ENCODE assay signal across 20 cellular contexts in the genomic region with DNA sequence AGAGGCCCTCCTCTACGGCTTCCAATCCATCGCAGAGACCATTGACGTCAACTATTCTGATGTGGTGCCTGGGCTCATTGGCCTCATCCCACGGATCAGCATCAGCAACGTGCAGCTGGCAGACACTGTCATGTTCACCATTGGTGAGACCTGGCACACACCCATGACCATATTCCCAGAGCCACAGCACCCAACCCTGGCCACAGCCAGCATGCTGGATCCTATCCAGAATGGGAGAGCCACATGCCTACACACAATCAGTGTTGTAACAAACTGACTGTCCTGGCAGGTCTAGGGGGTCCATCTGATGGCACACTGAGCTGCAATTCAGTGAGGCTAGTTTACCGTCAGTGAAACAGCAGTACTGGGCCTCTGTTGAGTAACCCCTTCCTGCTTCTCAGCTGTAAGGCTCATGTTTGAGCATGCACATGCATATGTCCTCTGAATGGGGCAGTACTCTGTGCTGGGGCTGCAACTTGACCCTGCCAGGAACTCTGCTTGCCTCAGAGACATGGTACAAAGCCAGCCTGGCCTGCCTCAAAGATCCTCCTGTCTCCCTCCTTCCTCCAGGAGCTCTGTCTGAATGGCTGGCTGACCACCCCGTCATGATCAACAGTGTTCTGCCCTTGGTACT. TPM values are rescaled to one million over a fixed set of nuclear protein-coding genes. Genes with fewer than 3 reads are reported as not detected.
"Had no signal": no experiment of that assay in that cellular context is flagged by ENCODE, and none has a peak within 500 bp of the region (broad histone marks: within the 10 kb centered on the region; RNA-seq: fewer than 3 reads in every experiment).

No MANE protein-coding gene starts in this region.

- H3K27me3 ChIP-seq: right lobe of liver, suprapubic skin, transverse colon, uterus had no signal

- H2AFZ ChIP-seq: parathyroid adenoma had no signal

- H3K36me3 ChIP-seq: uterus had no signal

- H3K9me3 ChIP-seq: left ventricle myocardium inferior, right lobe of liver, suprapubic skin, transverse colon, uterus had no signal

- H3K4me1 ChIP-seq: right lobe of liver, suprapubic skin, transverse colon, uterus had no signal

- H3K27ac ChIP-seq: left ventricle myocardium inferior, parathyroid adenoma, right lobe of liver, skin epidermis, suprapubic skin, transverse colon, uterus had no signal

- ATAC-seq: effector memory CD8-positive, alpha-beta T cell; natural killer cell; right lobe of liver; stimulated activated naive CD8-positive, alpha-beta T cell treated with anti-CD3 and anti-CD28 coated beads, Interleukin-15, amount 100 ng/mL, for 72 hours had no signal

- H3K9ac ChIP-seq: parathyroid adenoma had no signal

- H3K4me3 ChIP-seq: left ventricle myocardium inferior, right lobe of liver, skin epidermis, suprapubic skin, transverse colon, uterus had no signal

- H3K79me2 ChIP-seq: parathyroid adenoma had no signal

- DNase-seq: activated CD4-positive, alpha-beta memory T cell treated with anti-CD3 and anti-CD28 coated beads for 36 hours; activated CD4-positive, alpha-beta T cell treated with anti-CD3 and anti-CD28 coated beads for 48 hours; activated effector memory CD4-positive, alpha-beta T cell treated with Interleukin-2 at 50 U/mL for 16 hours; activated naive CD4-positive, alpha-beta T cell treated with anti-CD3 and anti-CD28 coated beads, Interleukin-2, amount 10 ng/mL, durations not matched to agents 7 days and 5 days; activated T-cell treated with anti-CD3 and anti-CD28 coated beads, Interleukin-2, amount 50 U/mL, for 48 hours; effector memory CD8-positive, alpha-beta T cell; immature natural killer cell; kidney glomerular epithelial cell; left ventricle myocardium inferior; natural killer cell; right lobe of liver; stimulated activated CD4-positive, alpha-beta T cell treated with anti-CD3 and anti-CD28 coated beads, Interleukin-1b, Interleukin-23, amount 100 ng/mL, for 48 hours; stimulated activated naive CD8-positive, alpha-beta T cell treated with anti-CD3 and anti-CD28 coated beads, Interleukin-15, amount 100 ng/mL, for 72 hours; transverse colon; uterus had no signal

RNA-seq across cellular contexts. Expression of a gene that starts 23.9 kb away (rescaled TPM):
- total RNA-seq: activated CD4-positive, alpha-beta memory T cell treated with anti-CD3 and anti-CD28 coated beads for 36 hours; dermis microvascular lymphatic vessel endothelial cell; lung microvascular endothelial cell had no signal
- polyA plus RNA-seq: immature natural killer cell had no signal
